ENCODE assay signal across 20 cellular contexts in the genomic region with DNA sequence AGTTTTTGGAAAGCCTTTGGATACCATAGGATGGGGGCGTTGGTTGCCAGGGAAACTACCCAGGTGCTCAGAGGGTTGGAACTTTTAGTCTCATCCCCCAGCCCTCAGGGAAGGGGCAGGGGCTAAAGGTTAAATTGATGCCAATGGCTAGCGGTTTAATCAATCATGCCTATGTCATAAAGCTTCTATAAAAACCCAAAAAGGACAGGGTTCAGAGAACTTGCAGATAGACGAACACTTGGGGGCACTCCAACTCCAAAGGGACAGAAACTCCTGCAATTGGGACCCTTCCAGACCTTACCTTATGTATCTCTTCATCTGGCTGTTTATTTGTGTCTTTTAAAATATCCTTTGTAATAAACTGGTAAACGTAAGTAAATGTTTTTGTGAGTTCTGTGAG. TPM values are rescaled to one million over a fixed set of nuclear protein-coding genes. Genes with fewer than 3 reads are reported as not detected.
DNase-seq lines count a peak whose midpoint lies in the region; ATAC-seq and TF ChIP-seq lines count a peak whose summit lies in the region.
"Had no signal": no experiment of that assay in that cellular context is flagged by ENCODE, and none has a peak within 500 bp of the region (broad histone marks: within the 10 kb centered on the region; RNA-seq: fewer than 3 reads in every experiment).

No MANE protein-coding gene starts in this region.

- peaks cover 8% of the 10 kb centered on the region for H3K27me3 Mint-ChIP-seq in HFFc6 (ENCODE audit: insufficient read depth)

- H3K4me1 ChIP-seq in foreskin keratinocyte, result no peaks in the 10 kb centered on the region
- H3K4me1 ChIP-seq: ascending aorta, heart right ventricle had no signal

- TF ChIP-seq CTCF in HFFc6 (IDR thresholded peaks at IDR 0.05) (0 out of 2 replicates have a peak, but pooled peaks have one; percentile 11), foreskin keratinocyte (conservative IDR thresholded peaks at IDR 0.05) (peak; percentile 24)

- H3K36me3 Mint-ChIP-seq in HFFc6 (ENCODE audit: low read depth), result no peaks in the 10 kb centered on the region

- H3K27me3 ChIP-seq in foreskin keratinocyte, result no peaks in the 10 kb centered on the region
- H3K27me3 ChIP-seq: ascending aorta had no signal

- H3K27ac ChIP-seq in foreskin keratinocyte, result no peak overlapping the region
- H3K27ac ChIP-seq: ascending aorta, heart right ventricle, KMS-11 had no signal

- ATAC-seq in foreskin keratinocyte (no peak), HG03378 (IDR thresholded peaks at IDR 0.05; ENCODE audit: unreplicated experiment) (no peak)
- ATAC-seq: heart right ventricle had no signal

- peak; percentile 7 for DNase-seq in NCI-H1694 treated with DMSO at 0.1 percent for 48 hours (lab: John Stamatoyannopoulos, UW)
- no peak for DNase-seq in NCI-H1694 (lab: John Stamatoyannopoulos, UW)
- no peak for DNase-seq in HFFc6
- DNase-seq in RPMI7951 (ENCODE audit: low read depth), result peak; percentile 7
- DNase-seq in foreskin keratinocyte, result no peak
- DNase-seq in retina, result no peak
- no peak for DNase-seq in mesenteric fat pad (ENCODE audit: low spot score)
- DNase-seq: activated CD4-positive, alpha-beta T cell treated with anti-CD3 and anti-CD28 coated beads, Interleukin-2, amount 50 U/mL, for 48 hours; activated naive CD4-positive, alpha-beta T cell; C1 segment of cervical spinal cord; effector memory CD4-positive, alpha-beta T cell; heart right ventricle; NCI-H1048; Right ventricle myocardium superior; stimulated activated CD8-positive, alpha-beta memory T cell treated with anti-CD3 and anti-CD28 coated beads, Interleukin-4, amount 100 ng/mL, for 48 hours; substantia nigra had no signal

- no peak overlapping the region for H3K27ac Mint-ChIP-seq in HFFc6
- H3K27ac Mint-ChIP-seq: T-helper 1 cell treated with Interleukin-12 subunit alpha and Interleukin-12 subunit beta and Interleukin-4 antibody, amounts not matched to agents 30 μg/mL and 1 μg/mL, for 36 hours had no signal

- no peaks in the 10 kb centered on the region for H3K9me3 Mint-ChIP-seq in HFFc6
- H3K9me3 Mint-ChIP-seq: T-helper 1 cell treated with Interleukin-12 subunit alpha and Interleukin-12 subunit beta and Interleukin-4 antibody, amounts not matched to agents 30 μg/mL and 1 μg/mL, for 36 hours had no signal

- no peaks in the 10 kb centered on the region for H3K4me1 Mint-ChIP-seq in HFFc6 (ENCODE audit: low read depth)

- no peak overlapping the region for H3K4me3 Mint-ChIP-seq in HFFc6
- H3K4me3 Mint-ChIP-seq: T-helper 1 cell treated with Interleukin-12 subunit alpha and Interleukin-12 subunit beta and Interleukin-4 antibody, amounts not matched to agents 30 μg/mL and 1 μg/mL, for 36 hours had no signal

RNA-seq across cellular contexts. Expression of gene GPR173, which starts 30.0 kb away (rescaled TPM):
- total RNA-seq in HFFc6 (2021; fragmentation: NEBNext Ultra II Directional; extraction: Animal tissue kit (Norgen Biotek cat#: 25700)), result 1 to 10 TPM; 2.1 to 3.1 (median 2.8) TPM
- total RNA-seq in RPMI7951 (2014; rRNA removed; shearing (Covaris generic)), result 1.4 and 2.4 TPM in 2 replicates
- total RNA-seq in foreskin keratinocyte (0.35 and 0.75 TPM in 2 replicates), mesenteric fat pad (1.9 TPM)
- 0.26 and 0.40 TPM in 2 replicates for polyA plus RNA-seq in foreskin keratinocyte

Comparison
In these comparisons a context has a peak if more than half of its experiments do, and no peak if none do; other contexts are left out.
1. DNase-seq: peak in NCI-H1694 treated with DMSO at 0.1 percent for 48 hours (single experiment) and RPMI7951 (single experiment); none in NCI-H1694 (single experiment), HFFc6 (single experiment), foreskin keratinocyte (0 of 2), retina (single experiment) and mesenteric fat pad (single experiment).